Comparison of ENCODE assay signal across 8 cellular contexts in the genomic region with DNA sequence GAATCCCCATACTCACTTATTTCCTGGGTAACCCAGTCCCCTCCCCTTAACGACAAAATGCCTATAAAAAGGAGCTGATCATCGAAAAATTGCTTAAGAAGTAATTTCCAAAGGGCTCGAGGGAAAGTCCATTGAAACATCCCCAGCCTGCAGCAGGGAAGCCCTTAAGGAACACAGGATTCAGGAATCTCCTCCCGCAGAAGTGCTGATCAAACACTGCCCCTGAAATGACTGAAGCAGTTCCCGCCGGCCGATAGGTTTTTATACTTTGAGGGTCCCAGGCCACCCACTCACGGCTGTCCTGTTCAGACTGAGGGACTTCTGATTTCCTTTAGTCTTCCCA.
DNase-seq lines count a peak whose midpoint lies in the region; ATAC-seq lines count a peak whose summit lies in the region.

No MANE protein-coding gene starts in this region.

- peak overlapping the region; percentile 99 for H3K4me3 Mint-ChIP-seq in central memory CD8-positive, alpha-beta T cell

- peaks cover 23% of the 10 kb centered on the region for H3K4me1 ChIP-seq in mucosa of stomach (ENCODE audit: control insufficient read depth, insufficient read depth, low read length)

- H3K36me3 Mint-ChIP-seq in central memory CD8-positive, alpha-beta T cell (ENCODE audit: insufficient read depth): peaks cover 29% of the 10 kb centered on the region

- H3K4me3 ChIP-seq in mucosa of stomach (ENCODE audit: low read length): peak overlapping the region; percentile 85

- DNase-seq in AG08395 (ENCODE audit: low spot score) (peak; percentile 44), NCI-H1930 (lab: John Stamatoyannopoulos, UW) (no peak), EL (no peak), HCEC 1CT (no peak), inferior parietal cortex (ENCODE audit: extremely low spot score) (no peak)
- DNase-seq in central memory CD8-positive, alpha-beta T cell (ENCODE audit: low spot score in 2 of 2): no peak

- H3K9me3 Mint-ChIP-seq in central memory CD8-positive, alpha-beta T cell: no peaks in the 10 kb centered on the region

- peak overlapping the region; percentile 97 for H3K27ac Mint-ChIP-seq in central memory CD8-positive, alpha-beta T cell (ENCODE audit: low read depth)

- peaks cover 45% of the 10 kb centered on the region for H3K4me1 Mint-ChIP-seq in central memory CD8-positive, alpha-beta T cell

- H3K27me3 Mint-ChIP-seq in central memory CD8-positive, alpha-beta T cell: no peaks in the 10 kb centered on the region

- no peaks in the 10 kb centered on the region for H3K27me3 ChIP-seq in mucosa of stomach (ENCODE audit: control insufficient read depth, insufficient read depth, low read length)

- no peaks in the 10 kb centered on the region for H3K36me3 ChIP-seq in mucosa of stomach (ENCODE audit: control insufficient read depth, insufficient read depth, low read length)

- peak; percentile 1 for ATAC-seq in HG03342 (IDR thresholded peaks at IDR 0.05; ENCODE audit: unreplicated experiment)
- no peak for ATAC-seq in central memory CD8-positive, alpha-beta T cell (replicated peaks; ENCODE audit: extremely low read depth, poor library complexity, severe bottlenecking)

- no peaks in the 10 kb centered on the region for H3K9me3 ChIP-seq in mucosa of stomach (ENCODE audit: control insufficient read depth, low read length)

- peak overlapping the region; percentile 92 for H3K9ac ChIP-seq in mucosa of stomach (ENCODE audit: low read length)
